Comparison of ENCODE assay signal across 1 cellular context in the genomic region with DNA sequence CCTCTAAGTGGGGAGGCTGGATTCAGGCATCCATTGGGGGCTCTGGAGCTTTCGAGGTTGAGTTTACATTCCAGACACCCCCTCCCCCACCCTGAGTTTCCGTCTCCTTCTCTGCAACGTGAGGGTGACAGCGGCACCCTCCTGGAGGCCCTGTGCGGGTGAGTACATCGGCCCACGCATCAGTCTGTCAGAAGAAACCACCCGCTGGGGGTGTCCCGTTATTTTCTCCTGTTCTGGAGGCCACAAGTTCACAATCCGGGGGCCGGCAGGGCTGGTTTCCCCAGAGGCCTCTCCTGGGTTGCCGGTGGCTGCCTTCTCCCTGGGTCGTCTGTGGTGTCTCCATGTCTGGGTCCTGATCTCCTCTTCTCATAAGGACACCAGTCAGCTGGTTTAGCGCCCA.
TF ChIP-seq lines count a peak whose summit lies in the region.

No MANE protein-coding gene starts in this region.

TF ChIP-seq in HCT116, 20 proteins besides CTCF, POLR2A, EP300 and RAD21:
- TF ChIP-seq ZFX (IDR thresholded peaks at IDR 0.05) (no peak), SP1 (IDR thresholded peaks at IDR 0.05; ENCODE audit: low read depth) (no peak), EZH2 (IDR thresholded peaks at IDR 0.05) (no peak), FOSL1 (IDR thresholded peaks at IDR 0.05; ENCODE audit: low read depth) (no peak), CEBPB (IDR thresholded peaks at IDR 0.05; ENCODE audit: low read depth) (no peak), ELF1 (IDR thresholded peaks at IDR 0.05; ENCODE audit: borderline replicate concordance, low read depth) (no peak), EGR1 (IDR thresholded peaks at IDR 0.05; ENCODE audit: low read depth) (no peak), SRF (IDR thresholded peaks at IDR 0.05; ENCODE audit: low read depth) (no peak), ZNF274 (IDR thresholded peaks at IDR 0.05; ENCODE audit: low read depth, low read length) (no peak)
- TF ChIP-seq, protein P1, sequence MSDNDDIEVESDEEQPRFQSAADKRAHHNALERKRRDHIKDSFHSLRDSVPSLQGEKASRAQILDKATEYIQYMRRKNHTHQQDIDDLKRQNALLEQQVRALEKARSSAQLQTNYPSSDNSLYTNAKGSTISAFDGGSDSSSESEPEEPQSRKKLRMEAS (IDR thresholded peaks at IDR 0.05) = no peak
- TF ChIP-seq, protein P2, sequence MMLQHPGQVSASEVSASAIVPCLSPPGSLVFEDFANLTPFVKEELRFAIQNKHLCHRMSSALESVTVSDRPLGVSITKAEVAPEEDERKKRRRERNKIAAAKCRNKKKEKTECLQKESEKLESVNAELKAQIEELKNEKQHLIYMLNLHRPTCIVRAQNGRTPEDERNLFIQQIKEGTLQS (IDR thresholded peaks at IDR 0.05) = no peak
- TF ChIP-seq, protein P3, sequence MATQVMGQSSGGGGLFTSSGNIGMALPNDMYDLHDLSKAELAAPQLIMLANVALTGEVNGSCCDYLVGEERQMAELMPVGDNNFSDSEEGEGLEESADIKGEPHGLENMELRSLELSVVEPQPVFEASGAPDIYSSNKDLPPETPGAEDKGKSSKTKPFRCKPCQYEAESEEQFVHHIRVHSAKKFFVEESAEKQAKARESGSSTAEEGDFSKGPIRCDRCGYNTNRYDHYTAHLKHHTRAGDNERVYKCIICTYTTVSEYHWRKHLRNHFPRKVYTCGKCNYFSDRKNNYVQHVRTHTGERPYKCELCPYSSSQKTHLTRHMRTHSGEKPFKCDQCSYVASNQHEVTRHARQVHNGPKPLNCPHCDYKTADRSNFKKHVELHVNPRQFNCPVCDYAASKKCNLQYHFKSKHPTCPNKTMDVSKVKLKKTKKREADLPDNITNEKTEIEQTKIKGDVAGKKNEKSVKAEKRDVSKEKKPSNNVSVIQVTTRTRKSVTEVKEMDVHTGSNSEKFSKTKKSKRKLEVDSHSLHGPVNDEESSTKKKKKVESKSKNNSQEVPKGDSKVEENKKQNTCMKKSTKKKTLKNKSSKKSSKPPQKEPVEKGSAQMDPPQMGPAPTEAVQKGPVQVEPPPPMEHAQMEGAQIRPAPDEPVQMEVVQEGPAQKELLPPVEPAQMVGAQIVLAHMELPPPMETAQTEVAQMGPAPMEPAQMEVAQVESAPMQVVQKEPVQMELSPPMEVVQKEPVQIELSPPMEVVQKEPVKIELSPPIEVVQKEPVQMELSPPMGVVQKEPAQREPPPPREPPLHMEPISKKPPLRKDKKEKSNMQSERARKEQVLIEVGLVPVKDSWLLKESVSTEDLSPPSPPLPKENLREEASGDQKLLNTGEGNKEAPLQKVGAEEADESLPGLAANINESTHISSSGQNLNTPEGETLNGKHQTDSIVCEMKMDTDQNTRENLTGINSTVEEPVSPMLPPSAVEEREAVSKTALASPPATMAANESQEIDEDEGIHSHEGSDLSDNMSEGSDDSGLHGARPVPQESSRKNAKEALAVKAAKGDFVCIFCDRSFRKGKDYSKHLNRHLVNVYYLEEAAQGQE (IDR thresholded peaks at IDR 0.05; ENCODE audit: low read depth) = no peak
